ENCODE assay signal across 1 cellular context in the genomic region with DNA sequence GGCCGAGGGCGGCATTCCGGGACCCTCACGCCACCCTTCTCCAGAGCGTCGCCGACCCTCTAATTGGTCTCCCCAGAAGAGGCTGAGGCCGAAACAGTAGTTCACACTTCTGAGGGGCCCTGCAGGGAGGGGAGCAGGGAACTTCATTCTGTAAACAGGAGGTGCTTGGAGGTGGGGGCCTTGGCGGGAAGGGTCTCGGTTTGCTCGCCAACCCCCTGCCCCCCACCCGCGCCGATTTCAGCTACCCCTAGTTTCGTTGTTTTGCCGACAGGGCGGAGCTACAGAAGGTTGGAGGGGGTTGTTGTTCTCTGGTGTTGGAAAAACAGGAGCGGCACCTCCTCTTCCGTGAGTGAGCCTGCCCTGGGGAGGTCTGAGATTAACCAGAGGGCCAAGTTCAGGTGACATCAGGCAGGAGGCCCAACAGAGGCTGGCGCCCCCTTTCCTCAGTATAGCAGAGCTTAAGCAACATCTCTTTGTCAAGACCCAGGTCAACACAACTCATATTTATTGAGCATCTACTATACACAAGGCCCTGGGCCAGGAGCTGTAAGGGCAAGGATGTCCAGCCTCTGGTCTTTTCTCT.
TF ChIP-seq lines count a peak whose summit lies in the region.

No MANE protein-coding gene starts in this region.

TF ChIP-seq in HepG2, 621 proteins besides CTCF, POLR2A, EP300 and RAD21 (continued from another document and continues in another):
- TF ChIP-seq, protein P1, sequence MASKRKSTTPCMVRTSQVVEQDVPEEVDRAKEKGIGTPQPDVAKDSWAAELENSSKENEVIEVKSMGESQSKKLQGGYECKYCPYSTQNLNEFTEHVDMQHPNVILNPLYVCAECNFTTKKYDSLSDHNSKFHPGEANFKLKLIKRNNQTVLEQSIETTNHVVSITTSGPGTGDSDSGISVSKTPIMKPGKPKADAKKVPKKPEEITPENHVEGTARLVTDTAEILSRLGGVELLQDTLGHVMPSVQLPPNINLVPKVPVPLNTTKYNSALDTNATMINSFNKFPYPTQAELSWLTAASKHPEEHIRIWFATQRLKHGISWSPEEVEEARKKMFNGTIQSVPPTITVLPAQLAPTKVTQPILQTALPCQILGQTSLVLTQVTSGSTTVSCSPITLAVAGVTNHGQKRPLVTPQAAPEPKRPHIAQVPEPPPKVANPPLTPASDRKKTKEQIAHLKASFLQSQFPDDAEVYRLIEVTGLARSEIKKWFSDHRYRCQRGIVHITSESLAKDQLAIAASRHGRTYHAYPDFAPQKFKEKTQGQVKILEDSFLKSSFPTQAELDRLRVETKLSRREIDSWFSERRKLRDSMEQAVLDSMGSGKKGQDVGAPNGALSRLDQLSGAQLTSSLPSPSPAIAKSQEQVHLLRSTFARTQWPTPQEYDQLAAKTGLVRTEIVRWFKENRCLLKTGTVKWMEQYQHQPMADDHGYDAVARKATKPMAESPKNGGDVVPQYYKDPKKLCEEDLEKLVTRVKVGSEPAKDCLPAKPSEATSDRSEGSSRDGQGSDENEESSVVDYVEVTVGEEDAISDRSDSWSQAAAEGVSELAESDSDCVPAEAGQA (IDR thresholded peaks at IDR 0.05; ENCODE audit: low read depth): no peak
- TF ChIP-seq, protein P1 (CRISPR knock-in tag; IDR thresholded peaks at IDR 0.05; ENCODE audit: borderline replicate concordance): no peak
- TF ChIP-seq ZC3H4 (CRISPR knock-in tag; IDR thresholded peaks at IDR 0.05; ENCODE audit: borderline replicate concordance) (no peak), NR3C1 (CRISPR knock-in tag; IDR thresholded peaks at IDR 0.05) (no peak), XBP1 (CRISPR knock-in tag; IDR thresholded peaks at IDR 0.05) (no peak), ZNF10 (CRISPR knock-in tag; IDR thresholded peaks at IDR 0.05; ENCODE audit: borderline replicate concordance, low read depth) (no peak), ZSCAN9 (CRISPR knock-in tag; IDR thresholded peaks at IDR 0.05; ENCODE audit: borderline replicate concordance) (no peak; the same call in 1 of the 2 replicates), ZNF552 (CRISPR knock-in tag; IDR thresholded peaks at IDR 0.05; ENCODE audit: borderline replicate concordance) (no peak), ZBTB7A (CRISPR knock-in tag; IDR thresholded peaks at IDR 0.05) (peak; percentile 57; the same call in 1 of the 2 replicates), HNRNPL (IDR thresholded peaks at IDR 0.05; ENCODE audit: low read depth, low read length) (0 out of 2 replicates have a peak, but pooled peaks have one; percentile 22), AKAP8 (CRISPR knock-in tag; IDR thresholded peaks at IDR 0.05) (peak; percentile 72), PTBP1 (IDR thresholded peaks at IDR 0.05; ENCODE audit: low read depth, low read length, poor library complexity, severe bottlenecking) (no peak), ZNF567 (CRISPR knock-in tag; IDR thresholded peaks at IDR 0.05; ENCODE audit: borderline replicate concordance) (peak; percentile 48; the same call in 1 of the 2 replicates), ATAD3A (CRISPR knock-in tag; IDR thresholded peaks at IDR 0.05) (no peak), PAX8 (CRISPR knock-in tag; IDR thresholded peaks at IDR 0.05; ENCODE audit: borderline replicate concordance) (no peak), LCORL (IDR thresholded peaks at IDR 0.05) (no peak), LCORL (CRISPR knock-in tag; IDR thresholded peaks at IDR 0.05) (peak; percentile 15), ZNF335 (CRISPR knock-in tag; IDR thresholded peaks at IDR 0.05) (no peak), ZNF343 (CRISPR knock-in tag; IDR thresholded peaks at IDR 0.05) (no peak), ZNF713 (CRISPR knock-in tag; IDR thresholded peaks at IDR 0.05) (no peak; the same call in 1 of the 2 replicates), ZNF282 (IDR thresholded peaks at IDR 0.05; ENCODE audit: partially characterized antibody) (no peak), ZSCAN12 (CRISPR knock-in tag; IDR thresholded peaks at IDR 0.05) (no peak), BRD4 (CRISPR knock-in tag; IDR thresholded peaks at IDR 0.05) (no peak), KLF16 (CRISPR knock-in tag; IDR thresholded peaks at IDR 0.05) (peak in 1 of 2 experiments; percentile 73; a peak in 1 of 4 replicates)
- TF ChIP-seq, protein P2, sequence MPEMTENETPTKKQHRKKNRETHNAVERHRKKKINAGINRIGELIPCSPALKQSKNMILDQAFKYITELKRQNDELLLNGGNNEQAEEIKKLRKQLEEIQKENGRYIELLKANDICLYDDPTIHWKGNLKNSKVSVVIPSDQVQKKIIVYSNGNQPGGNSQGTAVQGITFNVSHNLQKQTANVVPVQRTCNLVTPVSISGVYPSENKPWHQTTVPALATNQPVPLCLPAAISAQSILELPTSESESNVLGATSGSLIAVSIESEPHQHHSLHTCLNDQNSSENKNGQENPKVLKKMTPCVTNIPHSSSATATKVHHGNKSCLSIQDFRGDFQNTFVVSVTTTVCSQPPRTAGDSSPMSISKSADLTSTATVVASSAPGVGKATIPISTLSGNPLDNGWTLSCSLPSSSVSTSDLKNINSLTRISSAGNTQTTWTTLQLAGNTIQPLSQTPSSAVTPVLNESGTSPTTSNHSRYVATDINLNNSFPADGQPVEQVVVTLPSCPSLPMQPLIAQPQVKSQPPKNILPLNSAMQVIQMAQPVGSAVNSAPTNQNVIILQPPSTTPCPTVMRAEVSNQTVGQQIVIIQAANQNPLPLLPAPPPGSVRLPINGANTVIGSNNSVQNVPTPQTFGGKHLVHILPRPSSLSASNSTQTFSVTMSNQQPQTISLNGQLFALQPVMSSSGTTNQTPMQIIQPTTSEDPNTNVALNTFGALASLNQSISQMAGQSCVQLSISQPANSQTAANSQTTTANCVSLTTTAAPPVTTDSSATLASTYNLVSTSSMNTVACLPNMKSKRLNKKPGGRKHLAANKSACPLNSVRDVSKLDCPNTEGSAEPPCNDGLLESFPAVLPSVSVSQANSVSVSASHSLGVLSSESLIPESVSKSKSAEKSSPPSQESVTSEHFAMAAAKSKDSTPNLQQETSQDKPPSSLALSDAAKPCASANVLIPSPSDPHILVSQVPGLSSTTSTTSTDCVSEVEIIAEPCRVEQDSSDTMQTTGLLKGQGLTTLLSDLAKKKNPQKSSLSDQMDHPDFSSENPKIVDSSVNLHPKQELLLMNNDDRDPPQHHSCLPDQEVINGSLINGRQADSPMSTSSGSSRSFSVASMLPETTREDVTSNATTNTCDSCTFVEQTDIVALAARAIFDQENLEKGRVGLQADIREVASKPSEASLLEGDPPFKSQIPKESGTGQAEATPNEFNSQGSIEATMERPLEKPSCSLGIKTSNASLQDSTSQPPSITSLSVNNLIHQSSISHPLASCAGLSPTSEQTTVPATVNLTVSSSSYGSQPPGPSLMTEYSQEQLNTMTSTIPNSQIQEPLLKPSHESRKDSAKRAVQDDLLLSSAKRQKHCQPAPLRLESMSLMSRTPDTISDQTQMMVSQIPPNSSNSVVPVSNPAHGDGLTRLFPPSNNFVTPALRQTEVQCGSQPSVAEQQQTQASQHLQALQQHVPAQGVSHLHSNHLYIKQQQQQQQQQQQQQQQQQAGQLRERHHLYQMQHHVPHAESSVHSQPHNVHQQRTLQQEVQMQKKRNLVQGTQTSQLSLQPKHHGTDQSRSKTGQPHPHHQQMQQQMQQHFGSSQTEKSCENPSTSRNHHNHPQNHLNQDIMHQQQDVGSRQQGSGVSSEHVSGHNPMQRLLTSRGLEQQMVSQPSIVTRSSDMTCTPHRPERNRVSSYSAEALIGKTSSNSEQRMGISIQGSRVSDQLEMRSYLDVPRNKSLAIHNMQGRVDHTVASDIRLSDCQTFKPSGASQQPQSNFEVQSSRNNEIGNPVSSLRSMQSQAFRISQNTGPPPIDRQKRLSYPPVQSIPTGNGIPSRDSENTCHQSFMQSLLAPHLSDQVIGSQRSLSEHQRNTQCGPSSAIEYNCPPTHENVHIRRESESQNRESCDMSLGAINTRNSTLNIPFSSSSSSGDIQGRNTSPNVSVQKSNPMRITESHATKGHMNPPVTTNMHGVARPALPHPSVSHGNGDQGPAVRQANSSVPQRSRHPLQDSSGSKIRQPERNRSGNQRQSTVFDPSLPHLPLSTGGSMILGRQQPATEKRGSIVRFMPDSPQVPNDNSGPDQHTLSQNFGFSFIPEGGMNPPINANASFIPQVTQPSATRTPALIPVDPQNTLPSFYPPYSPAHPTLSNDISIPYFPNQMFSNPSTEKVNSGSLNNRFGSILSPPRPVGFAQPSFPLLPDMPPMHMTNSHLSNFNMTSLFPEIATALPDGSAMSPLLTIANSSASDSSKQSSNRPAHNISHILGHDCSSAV (CRISPR knock-in tag; IDR thresholded peaks at IDR 0.05; ENCODE audit: borderline replicate concordance): no peak
- TF ChIP-seq, protein P3, sequence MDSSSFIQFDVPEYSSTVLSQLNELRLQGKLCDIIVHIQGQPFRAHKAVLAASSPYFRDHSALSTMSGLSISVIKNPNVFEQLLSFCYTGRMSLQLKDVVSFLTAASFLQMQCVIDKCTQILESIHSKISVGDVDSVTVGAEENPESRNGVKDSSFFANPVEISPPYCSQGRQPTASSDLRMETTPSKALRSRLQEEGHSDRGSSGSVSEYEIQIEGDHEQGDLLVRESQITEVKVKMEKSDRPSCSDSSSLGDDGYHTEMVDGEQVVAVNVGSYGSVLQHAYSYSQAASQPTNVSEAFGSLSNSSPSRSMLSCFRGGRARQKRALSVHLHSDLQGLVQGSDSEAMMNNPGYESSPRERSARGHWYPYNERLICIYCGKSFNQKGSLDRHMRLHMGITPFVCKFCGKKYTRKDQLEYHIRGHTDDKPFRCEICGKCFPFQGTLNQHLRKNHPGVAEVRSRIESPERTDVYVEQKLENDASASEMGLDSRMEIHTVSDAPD (CRISPR knock-in tag; IDR thresholded peaks at IDR 0.05): no peak
- TF ChIP-seq, protein P4, sequence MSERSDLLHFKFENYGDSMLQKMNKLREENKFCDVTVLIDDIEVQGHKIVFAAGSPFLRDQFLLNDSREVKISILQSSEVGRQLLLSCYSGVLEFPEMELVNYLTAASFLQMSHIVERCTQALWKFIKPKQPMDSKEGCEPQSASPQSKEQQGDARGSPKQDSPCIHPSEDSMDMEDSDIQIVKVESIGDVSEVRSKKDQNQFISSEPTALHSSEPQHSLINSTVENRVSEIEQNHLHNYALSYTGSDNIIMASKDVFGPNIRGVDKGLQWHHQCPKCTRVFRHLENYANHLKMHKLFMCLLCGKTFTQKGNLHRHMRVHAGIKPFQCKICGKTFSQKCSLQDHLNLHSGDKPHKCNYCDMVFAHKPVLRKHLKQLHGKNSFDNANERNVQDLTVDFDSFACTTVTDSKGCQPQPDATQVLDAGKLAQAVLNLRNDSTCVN (CRISPR knock-in tag; IDR thresholded peaks at IDR 0.05; ENCODE audit: borderline replicate concordance): no peak
- TF ChIP-seq, protein P5, sequence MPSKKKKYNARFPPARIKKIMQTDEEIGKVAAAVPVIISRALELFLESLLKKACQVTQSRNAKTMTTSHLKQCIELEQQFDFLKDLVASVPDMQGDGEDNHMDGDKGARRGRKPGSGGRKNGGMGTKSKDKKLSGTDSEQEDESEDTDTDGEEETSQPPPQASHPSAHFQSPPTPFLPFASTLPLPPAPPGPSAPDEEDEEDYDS (CRISPR knock-in tag; IDR thresholded peaks at IDR 0.05): peak; percentile 76; the same call in 1 of the 2 replicates
- TF ChIP-seq, protein P6, sequence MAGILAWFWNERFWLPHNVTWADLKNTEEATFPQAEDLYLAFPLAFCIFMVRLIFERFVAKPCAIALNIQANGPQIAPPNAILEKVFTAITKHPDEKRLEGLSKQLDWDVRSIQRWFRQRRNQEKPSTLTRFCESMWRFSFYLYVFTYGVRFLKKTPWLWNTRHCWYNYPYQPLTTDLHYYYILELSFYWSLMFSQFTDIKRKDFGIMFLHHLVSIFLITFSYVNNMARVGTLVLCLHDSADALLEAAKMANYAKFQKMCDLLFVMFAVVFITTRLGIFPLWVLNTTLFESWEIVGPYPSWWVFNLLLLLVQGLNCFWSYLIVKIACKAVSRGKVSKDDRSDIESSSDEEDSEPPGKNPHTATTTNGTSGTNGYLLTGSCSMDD (CRISPR knock-in tag; IDR thresholded peaks at IDR 0.05): no peak
- TF ChIP-seq, protein P7, sequence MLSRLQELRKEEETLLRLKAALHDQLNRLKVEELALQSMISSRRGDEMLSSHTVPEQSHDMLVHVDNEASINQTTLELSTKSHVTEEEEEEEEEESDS (CRISPR knock-in tag; IDR thresholded peaks at IDR 0.05; ENCODE audit: borderline replicate concordance): no peak
- TF ChIP-seq, protein P8, sequence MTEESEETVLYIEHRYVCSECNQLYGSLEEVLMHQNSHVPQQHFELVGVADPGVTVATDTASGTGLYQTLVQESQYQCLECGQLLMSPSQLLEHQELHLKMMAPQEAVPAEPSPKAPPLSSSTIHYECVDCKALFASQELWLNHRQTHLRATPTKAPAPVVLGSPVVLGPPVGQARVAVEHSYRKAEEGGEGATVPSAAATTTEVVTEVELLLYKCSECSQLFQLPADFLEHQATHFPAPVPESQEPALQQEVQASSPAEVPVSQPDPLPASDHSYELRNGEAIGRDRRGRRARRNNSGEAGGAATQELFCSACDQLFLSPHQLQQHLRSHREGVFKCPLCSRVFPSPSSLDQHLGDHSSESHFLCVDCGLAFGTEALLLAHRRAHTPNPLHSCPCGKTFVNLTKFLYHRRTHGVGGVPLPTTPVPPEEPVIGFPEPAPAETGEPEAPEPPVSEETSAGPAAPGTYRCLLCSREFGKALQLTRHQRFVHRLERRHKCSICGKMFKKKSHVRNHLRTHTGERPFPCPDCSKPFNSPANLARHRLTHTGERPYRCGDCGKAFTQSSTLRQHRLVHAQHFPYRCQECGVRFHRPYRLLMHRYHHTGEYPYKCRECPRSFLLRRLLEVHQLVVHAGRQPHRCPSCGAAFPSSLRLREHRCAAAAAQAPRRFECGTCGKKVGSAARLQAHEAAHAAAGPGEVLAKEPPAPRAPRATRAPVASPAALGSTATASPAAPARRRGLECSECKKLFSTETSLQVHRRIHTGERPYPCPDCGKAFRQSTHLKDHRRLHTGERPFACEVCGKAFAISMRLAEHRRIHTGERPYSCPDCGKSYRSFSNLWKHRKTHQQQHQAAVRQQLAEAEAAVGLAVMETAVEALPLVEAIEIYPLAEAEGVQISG (CRISPR knock-in tag; IDR thresholded peaks at IDR 0.05): peak; percentile 68
